Comparison of ENCODE assay signal across 1 cellular context in the genomic region with DNA sequence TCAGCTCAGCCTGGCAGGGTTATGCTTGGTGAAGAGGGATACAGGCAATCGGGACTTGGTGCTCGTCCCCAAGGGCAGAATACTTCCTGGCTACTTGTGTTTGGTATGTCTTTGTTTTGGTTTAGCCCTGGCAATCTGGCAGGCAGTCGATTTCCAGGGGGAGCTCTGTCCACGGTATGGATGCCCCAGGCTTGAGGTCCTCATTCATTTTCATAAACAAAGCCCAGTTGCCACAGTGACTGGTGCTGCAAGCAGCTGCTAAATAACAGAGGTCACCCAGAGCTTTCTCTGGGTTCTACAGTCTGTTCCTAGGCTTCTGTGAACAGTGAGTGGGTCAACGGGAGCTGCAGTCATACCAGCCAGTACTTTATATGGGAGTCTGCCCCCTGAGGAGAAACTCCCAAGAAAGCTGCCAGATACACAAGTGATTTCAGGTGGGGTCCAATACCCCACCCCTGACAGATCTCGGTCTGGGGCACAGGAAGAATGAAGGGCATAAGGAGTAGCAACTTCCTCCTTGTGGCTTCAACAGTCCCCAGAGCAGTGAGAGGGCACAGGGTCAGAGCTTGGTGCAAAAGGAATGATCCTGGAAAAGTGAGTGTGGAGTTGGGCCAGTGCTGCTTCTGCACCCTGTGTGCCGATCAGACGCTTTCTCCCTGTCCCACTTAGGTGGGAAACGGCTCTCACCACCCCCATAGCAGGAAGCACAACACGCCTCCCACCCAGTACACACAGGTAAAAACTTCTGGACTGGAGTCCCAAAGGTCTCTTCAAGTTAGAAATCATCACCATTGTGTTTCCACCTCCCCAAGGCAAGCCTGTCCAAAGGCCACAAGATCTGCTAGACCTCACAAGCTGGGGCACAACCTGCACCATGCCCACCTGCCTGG.
TF ChIP-seq lines count a peak whose summit lies in the region.

No MANE protein-coding gene starts in this region.

TF ChIP-seq in endothelial cell of umbilical vein, 7 proteins besides CTCF, POLR2A, EP300 and RAD21:
- TF ChIP-seq JUN (IDR thresholded peaks at IDR 0.05; ENCODE audit: borderline replicate concordance, insufficient read depth, insufficient read length, low read depth) (no peak), POLR2AphosphoS5 (IDR thresholded peaks at IDR 0.05; ENCODE audit: insufficient read depth, low read depth, low read length) (no peak), GATA2 (IDR thresholded peaks at IDR 0.05; ENCODE audit: insufficient read depth, insufficient read length, low read depth, low read length) (no peak), EZH2 (IDR thresholded peaks at IDR 0.05; ENCODE audit: borderline replicate concordance, low read depth, low read length, severe bottlenecking) (no peak), MAX (IDR thresholded peaks at IDR 0.05; ENCODE audit: insufficient read depth, insufficient read length) (no peak), MYC (IDR thresholded peaks at IDR 0.05; ENCODE audit: low read depth, low read length) (no peak), FOS (IDR thresholded peaks at IDR 0.05; ENCODE audit: borderline replicate concordance, insufficient read depth, low read length) (no peak)
